In genomic region chr20:40945754-40946451, GRCh38 we compare ENCODE assay signal across 8 cellular contexts.
DNase-seq lines count a peak whose midpoint lies in the region; ATAC-seq and TF ChIP-seq lines count a peak whose summit lies in the region.

No MANE protein-coding gene starts in this region.

- ATAC-seq in GM19351 (IDR thresholded peaks at IDR 0.05; ENCODE audit: unreplicated experiment) (peak; percentile 43), HG03520 (IDR thresholded peaks at IDR 0.05; ENCODE audit: unreplicated experiment) (no peak), GM21528 (IDR thresholded peaks at IDR 0.05; ENCODE audit: low FRiP score, unreplicated experiment) (no peak), GM18858 (IDR thresholded peaks at IDR 0.05; ENCODE audit: unreplicated experiment) (no peak)

- peak; percentile 44 for DNase-seq in AG09319 (ENCODE audit: extremely low read depth, low read depth)
- peak; percentile 44 to 52 for DNase-seq in NOMO-1 (lab: John Stamatoyannopoulos, UW; ENCODE audit: unreplicated experiment in 2 of 2)
- peak; percentile 77 for DNase-seq in dermis blood vessel endothelial cell
- peak; percentile 86 for DNase-seq in medulla oblongata (ENCODE audit: extremely low spot score)

- peak; percentile 91 for TF ChIP-seq CTCF in AG09319 (IDR thresholded peaks at IDR 0.05; ENCODE audit: low read depth, low read length)
